Comparison of ENCODE assay signal across 5 cellular contexts in genomic region chr22:20376281-20376680, GRCh38. TPM values are rescaled to one million over a fixed set of nuclear protein-coding genes. Genes with fewer than 3 reads are reported as not detected.
DNase-seq lines count a peak whose midpoint lies in the region; TF ChIP-seq lines count a peak whose summit lies in the region.
"Not testable (repeated sequence)": the region's sequence is repeated elsewhere in the genome, so short reads cannot be mapped to it uniquely, and the experiment has no call there.

No MANE protein-coding gene starts in this region.

- not testable (repeated sequence) for H3K4me3 Mint-ChIP-seq in endodermal cell; osteocyte (ENCODE audit: unreplicated experiment)

- H3K56ac ChIP-seq in mesendoderm (ENCODE audit: low read length) = not testable (repeated sequence)

- not testable (repeated sequence) for H3K9me3 Mint-ChIP-seq in endodermal cell; osteocyte (ENCODE audit: unreplicated experiment)

- H3K9me3 ChIP-seq in BLaER1; endodermal cell (ENCODE audit: control insufficient read depth, low read length): not testable (repeated sequence)

- H4K5ac ChIP-seq in mesendoderm (ENCODE audit: low read length) = not testable (repeated sequence)

- H2BK5ac ChIP-seq in mesendoderm (ENCODE audit: low read length) = not testable (repeated sequence)

- not testable (repeated sequence) for H2BK120ac ChIP-seq in mesendoderm (ENCODE audit: low read depth, low read length)

- not testable (repeated sequence) for H3K27me3 Mint-ChIP-seq in endodermal cell (ENCODE audit: insufficient read depth)
- peaks cover 21% of the 10 kb centered on the region for H3K27me3 Mint-ChIP-seq in osteocyte (ENCODE audit: unreplicated experiment)

- H4K20me1 ChIP-seq in BLaER1 = not testable (repeated sequence)

- peaks cover 28% of the 10 kb centered on the region for H3K4me1 ChIP-seq in BLaER1
- not testable (repeated sequence) for H3K4me1 ChIP-seq in endodermal cell (ENCODE audit: control insufficient read depth, insufficient read depth, low read length); mesendoderm (ENCODE audit: control insufficient read depth, low read depth, low read length)

- not testable (repeated sequence) for H3K36me3 ChIP-seq in BLaER1; endodermal cell (ENCODE audit: control insufficient read depth, insufficient read depth, low read length); mesendoderm (ENCODE audit: control insufficient read depth, insufficient read depth, low read length)

- TF ChIP-seq CTCF in endodermal cell (conservative IDR thresholded peaks at IDR 0.05); osteocyte (IDR thresholded peaks at IDR 0.05): not testable (repeated sequence)

- H3K9ac ChIP-seq in BLaER1; endodermal cell (ENCODE audit: extremely low read depth, low read length, poor library complexity, severe bottlenecking); mesendoderm (ENCODE audit: low read length): not testable (repeated sequence)

- not testable (repeated sequence) for H3K79me1 ChIP-seq in mesendoderm (ENCODE audit: low read length)

- not testable (repeated sequence) for H3K27ac Mint-ChIP-seq in endodermal cell; osteocyte (ENCODE audit: unreplicated experiment)

- H3K18ac ChIP-seq in mesendoderm (ENCODE audit: low read length) = not testable (repeated sequence)

- not testable (repeated sequence) for H2AK5ac ChIP-seq in mesendoderm (ENCODE audit: low read length)

- peak overlapping the region; percentile 16 for H3K4ac ChIP-seq in mesendoderm (ENCODE audit: low read depth, low read length)

- peak overlapping the region; percentile 22; the same call in 1 of the 2 replicates for H3K4me2 ChIP-seq in BLaER1
- H3K4me2 ChIP-seq in mesendoderm (ENCODE audit: low read length) = not testable (repeated sequence)

- H3K4me3 ChIP-seq in BLaER1; endodermal cell (ENCODE audit: low read length); mesendoderm (ENCODE audit: low read length): not testable (repeated sequence)

- H3K4me1 Mint-ChIP-seq in endodermal cell = peaks cover 15% of the 10 kb centered on the region
- not testable (repeated sequence) for H3K4me1 Mint-ChIP-seq in osteocyte (ENCODE audit: unreplicated experiment)

- not testable (repeated sequence) for H3K27me3 ChIP-seq in BLaER1; endodermal cell (ENCODE audit: control insufficient read depth, insufficient read depth, low read length, poor library complexity, severe bottlenecking); mesendoderm (ENCODE audit: insufficient read depth, low read length, poor library complexity)

- not testable (repeated sequence) for H4K8ac ChIP-seq in mesendoderm (ENCODE audit: low read depth, low read length)

- 96% methylated on average over 4 to 8 of the region's 8 CpGs for WGBS in endodermal cell (ENCODE audit: insufficient coverage in 1 of 2, insufficient read length in 1 of 2), 2 experiments
- WGBS in mesendoderm (ENCODE audit: extremely low coverage, insufficient coverage, low lambda C conversion rate) = no CpG with 5 or more reads among the region's 8 CpGs

- not testable (repeated sequence) for H3K27ac ChIP-seq in BLaER1; endodermal cell (ENCODE audit: low read depth, low read length); mesendoderm (ENCODE audit: low read depth, low read length)

- not testable (repeated sequence) for H3K23ac ChIP-seq in mesendoderm (ENCODE audit: low read length)

- DNase-seq in endodermal cell (peak; percentile 19), osteocyte (ENCODE audit: extremely low spot score, unreplicated experiment) (peak; percentile 48), ureter (ENCODE audit: low spot score) (peak; percentile 19)
- DNase-seq in mesendoderm = not testable (repeated sequence)

- not testable (repeated sequence) for H2BK15ac ChIP-seq in mesendoderm (replicated peaks; ENCODE audit: low read depth)

- H3K36me3 Mint-ChIP-seq in endodermal cell (ENCODE audit: low read depth); osteocyte (ENCODE audit: unreplicated experiment): not testable (repeated sequence)

- H3K79me2 ChIP-seq in mesendoderm (ENCODE audit: control insufficient read depth, insufficient read depth, low read length) = not testable (repeated sequence)

RNA-seq across cellular contexts. Expression of gene ZNF74, which starts 17.7 kb away (rescaled TPM):
- total RNA-seq in endodermal cell = 10 to 100 TPM; 36.9 to 41.7 TPM
- 31.7 TPM for polyA plus RNA-seq in endodermal cell (2013, experiment 1 of 2)
- polyA plus RNA-seq in endodermal cell (2013, experiment 2 of 2) = 28.7 TPM
- 17.1 TPM for polyA plus RNA-seq in mesendoderm (2013, experiment 1 of 2)
- polyA plus RNA-seq in mesendoderm (2013, experiment 2 of 2) = 16.9 TPM
- 19.6 and 20.4 TPM in 2 replicates for total RNA-seq in osteocyte
- 9.0 TPM for total RNA-seq in ureter

RNA-seq across cellular contexts. Expression of gene DGCR6L, which starts 56.4 kb away (rescaled TPM):
- total RNA-seq in endodermal cell (10 to 100 TPM; 51.3 to 53.7 TPM), osteocyte (55.0 and 59.4 TPM in 2 replicates), ureter (31.4 TPM)
- 47.1 TPM for polyA plus RNA-seq in endodermal cell (2013, experiment 1 of 2)
- 44.6 TPM for polyA plus RNA-seq in endodermal cell (2013, experiment 2 of 2)
- 27.2 TPM for polyA plus RNA-seq in mesendoderm (2013, experiment 1 of 2)
- polyA plus RNA-seq in mesendoderm (2013, experiment 2 of 2) = 27.9 TPM
